8 cellular contexts compared by ENCODE assay signal in genomic region chr3:48556796-48557626, GRCh38. TPM values are rescaled to one million over a fixed set of nuclear protein-coding genes. Genes with fewer than 3 reads are reported as not detected.
DNase-seq lines count a peak whose midpoint lies in the region; ATAC-seq and TF ChIP-seq lines count a peak whose summit lies in the region.

PFKFB4 (minus strand) TSS chr3:48556803; CDS start chr3:48556777, 26 bp downstream.

- TF ChIP-seq CTCF in AG04449 (IDR thresholded peaks at IDR 0.05; ENCODE audit: insufficient read depth, low read length, missing control alignments) (peak; percentile 1), VCaP (conservative IDR thresholded peaks at IDR 0.05) (no peak), breast epithelium (IDR thresholded peaks at IDR 0.05) (peak in 1 of 3 donors; percentile 27)

- ATAC-seq in GM18870 (IDR thresholded peaks at IDR 0.05; ENCODE audit: unreplicated experiment) (peak; percentile 82), HG03108 (IDR thresholded peaks at IDR 0.05; ENCODE audit: unreplicated experiment) (peak; percentile 85)

- H3K4me2 ChIP-seq in skeletal muscle satellite cell (ENCODE audit: low read length): peak within 1 kb of the TSS; percentile 82

- H3K4me1 ChIP-seq in breast epithelium (peaks cover 3 to 4% of the 10 kb centered on the region in 2 donors), iPS-18a (ENCODE audit: control insufficient read depth, low read depth, low read length) (peaks cover 21% of the 10 kb centered on the region), skeletal muscle satellite cell (ENCODE audit: control insufficient read depth, insufficient read depth, low read length) (peaks cover 54% of the 10 kb centered on the region)

- H3K36me3 ChIP-seq in breast epithelium (no peaks in the 10 kb centered on the region), iPS-18a (ENCODE audit: control insufficient read depth, low read depth, low read length) (peaks cover 4% of the 10 kb centered on the region), skeletal muscle satellite cell (ENCODE audit: insufficient read depth, low read length) (no peaks in the 10 kb centered on the region)

- H3K27me3 ChIP-seq in breast epithelium (no peaks in the 10 kb centered on the region), iPS-18a (ENCODE audit: control insufficient read depth, insufficient read depth, low read length) (no peaks in the 10 kb centered on the region), skeletal muscle satellite cell (ENCODE audit: control insufficient read depth, insufficient read depth, low read length) (no peaks in the 10 kb centered on the region)

- CTCF ChIA-PET in AG04449 (lab: Yijun Ruan, JAX): interaction anchor here (0.6 to 9.1 kb wide), 16 partner anchors 8 to 156 kb away, joined by 3 to 88 read pairs (median 6); partner anchors contain the start of gene SLC26A6

- H3K27ac ChIP-seq in VCaP (peak within 1 kb of the TSS; percentile 90), breast epithelium (peak within 1 kb of the TSS; percentile 52 to 66), iPS-18a (ENCODE audit: low read length) (peak within 1 kb of the TSS; percentile 6)

- peak; percentile 93 for DNase-seq in AG04449 (ENCODE audit: low read depth, low spot score)
- peak; percentile 96 for DNase-seq in NCI-H2171 treated with DMSO at 0.1 percent for 48 hours (lab: John Stamatoyannopoulos, UW)
- peak; percentile 99 for DNase-seq in breast epithelium (ENCODE audit: low spot score in 2 of 2)

- H3K4me3 ChIP-seq in AG04449 (ENCODE audit: low read depth, low read length) (peak within 1 kb of the TSS; percentile 86), breast epithelium (peak within 1 kb of the TSS; percentile 47 to 68 (median 61)), iPS-18a (ENCODE audit: low read length) (peak within 1 kb of the TSS; percentile 74), skeletal muscle satellite cell (ENCODE audit: low read length) (peak within 1 kb of the TSS; percentile 77)

- H3K9me3 ChIP-seq in breast epithelium (no peaks in the 10 kb centered on the region), iPS-18a (ENCODE audit: control insufficient read depth, low read depth, low read length) (no peaks in the 10 kb centered on the region), skeletal muscle satellite cell (replicated peaks; ENCODE audit: low read length) (no peaks in the 10 kb centered on the region)

- intact Hi-C loops in breast epithelium (cut with DNase I; ENCODE audit: low total_unique reads): no loop called here

- POLR2A ChIA-PET in AG04449 (lab: Yijun Ruan, JAX): interaction anchor here (0.7 to 2.2 kb wide), 3 partner anchors 9 to 78 kb away, joined by 3 to 10 read pairs (median 3); partner anchors contain the start of gene SLC26A6

- no peak for TF ChIP-seq POLR2A in breast epithelium (IDR thresholded peaks at IDR 0.05)

- peak within 1 kb of the TSS; percentile 72 for H3K9ac ChIP-seq in iPS-18a (ENCODE audit: low read length)
- H3K9ac ChIP-seq in skeletal muscle satellite cell (ENCODE audit: low read depth, low read length): peak within 1 kb of the TSS; percentile 72

RNA-seq across cellular contexts. Expression of gene PFKFB4, which starts in this region (rescaled TPM):
- 1 to 10 TPM; 1.8 to 6.9 (median 5.2) TPM for total RNA-seq in breast epithelium
- 14.4 and 28.0 TPM in 2 replicates for total RNA-seq in skeletal muscle satellite cell (2012; rRNA removed)

Comparison
In these comparisons a context has a peak if more than half of its experiments do, and no peak if none do; other contexts are left out.
1. Peak in every context shown above with its lines: DNase-seq, ATAC-seq, H3K4me3 ChIP-seq and H3K27ac ChIP-seq.
2. H3K27ac ChIP-seq: peak in every context shown above with its lines; median percentile 90 in VCaP; 59 in breast epithelium; 6 in iPS-18a.